ENCODE assay signal across 9 cellular contexts in genomic region chr14:61564623-61565091, GRCh38.
DNase-seq lines count a peak whose midpoint lies in the region; ATAC-seq, FAIRE-seq and TF ChIP-seq lines count a peak whose summit lies in the region.
"Had no signal": no experiment of that assay in that cellular context is flagged by ENCODE, and none has a peak within 500 bp of the region (broad histone marks: within the 10 kb centered on the region; RNA-seq: fewer than 3 reads in every experiment).

No MANE protein-coding gene starts in this region.

- H3K36me3 ChIP-seq in breast epithelium: no peaks in the 10 kb centered on the region

- TSS peak; percentile 37 for BruUV-seq in MCF 10A (replicated peaks; lab: Mats Ljungman, UMichigan)

- CTCF ChIA-PET in MCF 10A (lab: Yijun Ruan, JAX): interaction anchor here (0.7 to 2.8 kb wide), 4 partner anchors 11 to 178 kb away, joined by 3 to 7 read pairs (median 3); no protein-coding TSS in a partner anchor
- CTCF ChIA-PET in activated CD8-positive, alpha-beta T cell treated with anti-CD3 and anti-CD28 coated beads for 36 hours (lab: Charles Lee): interaction anchor here (1.3 to 2.0 kb wide), 2 partner anchors 89 to 273 kb away, joined by 4 to 5 read pairs; no protein-coding TSS in a partner anchor

- peaks cover 4% of the 10 kb centered on the region in 2 donors for H3K4me1 ChIP-seq in breast epithelium

- no peaks in the 10 kb centered on the region for H3K9me3 ChIP-seq in breast epithelium

- ATAC-seq in activated CD8-positive, alpha-beta T cell treated with anti-CD3 and anti-CD28 coated beads for 36 hours: no peak
- ATAC-seq in GM21723 (IDR thresholded peaks at IDR 0.05; ENCODE audit: unreplicated experiment): no peak
- ATAC-seq in GM21367 (IDR thresholded peaks at IDR 0.05; ENCODE audit: unreplicated experiment): no peak

- DNase-seq in MCF 10A (ENCODE audit: unreplicated experiment) (peak; percentile 92), breast epithelium (ENCODE audit: low spot score in 2 of 2) (no peak), islet precursor cell (peak; percentile 97), urothelium cell line (ENCODE audit: low spot score) (peak; percentile 93), NCI-H2227 treated with DMSO at 0.1 percent for 48 hours (lab: John Stamatoyannopoulos, UW) (no peak)
- no peak for DNase-seq in activated CD8-positive, alpha-beta T cell treated with anti-CD3 and anti-CD28 coated beads for 36 hours
- DNase-seq: stimulated activated CD4-positive, alpha-beta T cell treated with anti-CD3 and anti-CD28 coated beads, Interleukin-12 subunit alpha, Interleukin-12 subunit beta, amount 100 ng/mL, for 4 hours had no signal

- no peak overlapping the region for H3K4me3 ChIP-seq in breast epithelium

- no peaks in the 10 kb centered on the region for H3K27me3 Mint-ChIP-seq in MCF 10A (ENCODE audit: insufficient read depth, unreplicated experiment)
- no peaks in the 10 kb centered on the region for H3K27me3 Mint-ChIP-seq in activated CD8-positive, alpha-beta T cell treated with anti-CD3 and anti-CD28 coated beads for 36 hours

- no peaks in the 10 kb centered on the region for H3K9me3 Mint-ChIP-seq in MCF 10A (ENCODE audit: unreplicated experiment)
- peaks cover 5% of the 10 kb centered on the region for H3K9me3 Mint-ChIP-seq in activated CD8-positive, alpha-beta T cell treated with anti-CD3 and anti-CD28 coated beads for 36 hours

- FAIRE-seq in urothelium cell line (lab: Jason Lieb, UNC): peak; percentile 85

- H3K4me1 Mint-ChIP-seq in MCF 10A (ENCODE audit: insufficient read depth, unreplicated experiment): peaks cover 75% of the 10 kb centered on the region
- H3K4me1 Mint-ChIP-seq in activated CD8-positive, alpha-beta T cell treated with anti-CD3 and anti-CD28 coated beads for 36 hours (ENCODE audit: low read depth): peaks cover 74% of the 10 kb centered on the region

- intact Hi-C loops in MCF 10A (cut with micrococcal nuclease): no loop called here
- intact Hi-C loops in breast epithelium (cut with DNase I; ENCODE audit: low total_unique reads): loop anchor here (1.0 kb wide), 1 partner anchor 94 kb away; no protein-coding TSS in a partner anchor
- intact Hi-C loops in activated CD8-positive, alpha-beta T cell treated with anti-CD3 and anti-CD28 coated beads for 36 hours (cut with micrococcal nuclease): loop anchor here (5.0 kb wide), 1 partner anchor 37 kb away; no protein-coding TSS in a partner anchor

- no peak for TF ChIP-seq POLR2A in breast epithelium (IDR thresholded peaks at IDR 0.05)

- no peaks in the 10 kb centered on the region for H3K36me3 Mint-ChIP-seq in MCF 10A (ENCODE audit: insufficient read depth, unreplicated experiment)
- peaks cover 19% of the 10 kb centered on the region for H3K36me3 Mint-ChIP-seq in activated CD8-positive, alpha-beta T cell treated with anti-CD3 and anti-CD28 coated beads for 36 hours (ENCODE audit: low read depth)

- POLR2A ChIA-PET in MCF 10A (lab: Yijun Ruan, JAX): interaction anchor here (0.6 to 6.8 kb wide), 20 partner anchors 9 to 197 kb away, joined by 3 to 108 read pairs (median 8); partner anchors contain the start of gene HIF1A
- POLR2A ChIA-PET in activated CD8-positive, alpha-beta T cell treated with anti-CD3 and anti-CD28 coated beads for 36 hours (lab: Charles Lee): interaction anchor here (2.7 kb wide), 1 partner anchor 11 kb away, joined by 7 read pairs; no protein-coding TSS in a partner anchor

- no peak for TF ChIP-seq CTCF in MCF 10A (IDR thresholded peaks at IDR 0.05; ENCODE audit: unreplicated experiment)
- no peak for TF ChIP-seq CTCF in breast epithelium (IDR thresholded peaks at IDR 0.05)
- no peak for TF ChIP-seq CTCF in activated CD8-positive, alpha-beta T cell treated with anti-CD3 and anti-CD28 coated beads for 36 hours (IDR thresholded peaks at IDR 0.05)

- H3K27ac ChIP-seq in breast epithelium: no peak overlapping the region

- H3K4me3 Mint-ChIP-seq in MCF 10A (ENCODE audit: unreplicated experiment): peak overlapping the region; percentile 0
- no peak overlapping the region for H3K4me3 Mint-ChIP-seq in activated CD8-positive, alpha-beta T cell treated with anti-CD3 and anti-CD28 coated beads for 36 hours

- H3K27ac Mint-ChIP-seq in MCF 10A (ENCODE audit: low read depth, unreplicated experiment): peak overlapping the region; percentile 86
- peak overlapping the region; percentile 1 for H3K27ac Mint-ChIP-seq in activated CD8-positive, alpha-beta T cell treated with anti-CD3 and anti-CD28 coated beads for 36 hours

- H3K27me3 ChIP-seq in breast epithelium: no peaks in the 10 kb centered on the region

Comparison
In these comparisons a context has a peak if more than half of its experiments do, and no peak if none do; other contexts are left out.
1. DNase-seq: peak in MCF 10A (single experiment), islet precursor cell (single experiment) and urothelium cell line (single experiment); none in breast epithelium (0 of 2), activated CD8-positive, alpha-beta T cell treated with anti-CD3 and anti-CD28 coated beads for 36 hours (single experiment) and NCI-H2227 treated with DMSO at 0.1 percent for 48 hours (single experiment).